In the genomic region with DNA sequence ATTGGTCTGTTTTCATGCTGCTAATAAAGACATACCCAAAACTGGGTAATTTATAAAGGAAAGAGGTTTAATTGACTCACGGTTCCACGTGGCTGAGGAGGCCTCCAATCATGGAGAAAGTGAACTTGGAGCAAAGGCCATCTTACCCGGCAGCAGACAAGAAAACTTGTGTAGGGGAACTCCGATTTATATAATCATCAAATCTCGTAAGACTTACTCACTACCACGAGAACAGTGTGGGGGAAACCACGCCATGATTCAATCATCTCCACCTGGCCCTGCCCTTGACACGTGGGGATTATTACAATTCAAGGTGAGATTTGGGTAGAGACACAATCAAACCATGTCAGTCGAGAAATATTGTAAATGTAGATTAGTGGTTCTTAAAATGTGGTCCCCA, we compare ENCODE assay signal across 8 cellular contexts.
DNase-seq lines count a peak whose midpoint lies in the region; ATAC-seq and TF ChIP-seq lines count a peak whose summit lies in the region.
"Not testable (repeated sequence)": the region's sequence is repeated elsewhere in the genome, so short reads cannot be mapped to it uniquely, and the experiment has no call there.

No MANE protein-coding gene starts in this region.

- H3K4me3 Mint-ChIP-seq in T-helper 2 cell treated with Interferon-gamma antibody and Interleukin-4, amounts not matched to agents 5 μg/mL and 100 μg/mL, for 36 hours; activated T-cell treated with anti-CD3 and anti-CD28 coated beads, Interleukin-2, amount 50 U/mL, for 4 hours; activated naive CD4-positive, alpha-beta T cell treated with anti-CD3 and anti-CD28 coated beads for 36 hours; stimulated activated naive CD8-positive, alpha-beta T cell treated with anti-CD3 and anti-CD28 coated beads, Interleukin-15, amount 100 ng/mL, for 72 hours: not testable (repeated sequence)

- H3K27me3 ChIP-seq in colonic mucosa: not testable (repeated sequence)

- H3K27me3 Mint-ChIP-seq in T-helper 2 cell treated with Interferon-gamma antibody and Interleukin-4, amounts not matched to agents 5 μg/mL and 100 μg/mL, for 36 hours (ENCODE audit: low read depth): not testable (repeated sequence)
- H3K27me3 Mint-ChIP-seq in activated T-cell treated with anti-CD3 and anti-CD28 coated beads, Interleukin-2, amount 50 U/mL, for 4 hours (ENCODE audit: low read depth): peaks cover 22% of the 10 kb centered on the region
- peaks cover 15% of the 10 kb centered on the region for H3K27me3 Mint-ChIP-seq in activated naive CD4-positive, alpha-beta T cell treated with anti-CD3 and anti-CD28 coated beads for 36 hours (ENCODE audit: low read depth)
- H3K27me3 Mint-ChIP-seq in stimulated activated naive CD8-positive, alpha-beta T cell treated with anti-CD3 and anti-CD28 coated beads, Interleukin-15, amount 100 ng/mL, for 72 hours: peaks cover 21% of the 10 kb centered on the region

- not testable (repeated sequence) for TF ChIP-seq CTCF in colonic mucosa (IDR thresholded peaks at IDR 0.05)

- CTCF ChIA-PET in activated naive CD4-positive, alpha-beta T cell treated with anti-CD3 and anti-CD28 coated beads for 36 hours (lab: Charles Lee): not testable (repeated sequence)

- H3K27ac Mint-ChIP-seq in T-helper 2 cell treated with Interferon-gamma antibody and Interleukin-4, amounts not matched to agents 5 μg/mL and 100 μg/mL, for 36 hours; activated naive CD4-positive, alpha-beta T cell treated with anti-CD3 and anti-CD28 coated beads for 36 hours; stimulated activated naive CD8-positive, alpha-beta T cell treated with anti-CD3 and anti-CD28 coated beads, Interleukin-15, amount 100 ng/mL, for 72 hours: not testable (repeated sequence)

- not testable (repeated sequence) for H3K9me3 Mint-ChIP-seq in T-helper 2 cell treated with Interferon-gamma antibody and Interleukin-4, amounts not matched to agents 5 μg/mL and 100 μg/mL, for 36 hours; activated T-cell treated with anti-CD3 and anti-CD28 coated beads, Interleukin-2, amount 50 U/mL, for 4 hours; activated naive CD4-positive, alpha-beta T cell treated with anti-CD3 and anti-CD28 coated beads for 36 hours; stimulated activated naive CD8-positive, alpha-beta T cell treated with anti-CD3 and anti-CD28 coated beads, Interleukin-15, amount 100 ng/mL, for 72 hours

- H3K4me1 ChIP-seq in colonic mucosa: not testable (repeated sequence)

- H3K9ac ChIP-seq in colonic mucosa (ENCODE audit: low read depth in 2 of 2, low read length in 2 of 2): not testable (repeated sequence)

- not testable (repeated sequence) for H3K36me3 ChIP-seq in colonic mucosa

- H3K27ac ChIP-seq in colonic mucosa: not testable (repeated sequence)

- ATAC-seq in activated T-cell treated with anti-CD3 and anti-CD28 coated beads, Interleukin-2, amount 50 U/mL, for 4 hours: peak; percentile 18 to 60
- ATAC-seq in stimulated activated naive CD8-positive, alpha-beta T cell treated with anti-CD3 and anti-CD28 coated beads, Interleukin-15, amount 100 ng/mL, for 72 hours: peak; percentile 75

- H3K4me1 Mint-ChIP-seq in T-helper 2 cell treated with Interferon-gamma antibody and Interleukin-4, amounts not matched to agents 5 μg/mL and 100 μg/mL, for 36 hours (ENCODE audit: low read depth); activated T-cell treated with anti-CD3 and anti-CD28 coated beads, Interleukin-2, amount 50 U/mL, for 4 hours (ENCODE audit: low read depth); activated naive CD4-positive, alpha-beta T cell treated with anti-CD3 and anti-CD28 coated beads for 36 hours (ENCODE audit: low read depth); stimulated activated naive CD8-positive, alpha-beta T cell treated with anti-CD3 and anti-CD28 coated beads, Interleukin-15, amount 100 ng/mL, for 72 hours: not testable (repeated sequence)

- not testable (repeated sequence) for H3K9me3 ChIP-seq in colonic mucosa

- peak; percentile 5 for DNase-seq in T-helper 2 cell treated with Interferon-gamma antibody and Interleukin-4, amounts not matched to agents 5 μg/mL and 100 μg/mL, for 36 hours (ENCODE audit: low spot score)
- DNase-seq in activated CD4-positive, alpha-beta T cell treated with anti-CD3 and anti-CD28 coated beads for 48 hours: peak; percentile 52
- DNase-seq in activated T-cell treated with anti-CD3 and anti-CD28 coated beads, Interleukin-2, amount 50 U/mL, for 4 hours: not testable (repeated sequence)
- DNase-seq in activated naive CD4-positive, alpha-beta T cell treated with anti-CD3 and anti-CD28 coated beads for 36 hours: peak; percentile 52
- peak; percentile 6 for DNase-seq in colonic mucosa
- peak in 2 of 3 donors; percentile 0 to 15 for DNase-seq in stimulated activated CD4-positive, alpha-beta T cell treated with anti-CD3 and anti-CD28 coated beads, Interleukin-12 subunit alpha, Interleukin-12 subunit beta, amount 100 ng/mL, for 48 hours (ENCODE audit: low read depth in 2 of 3, low spot score in 1 of 3)
- peak; percentile 7 for DNase-seq in stimulated activated CD4-positive, alpha-beta T cell treated with anti-CD3 and anti-CD28 coated beads, Interleukin-4, amount 100 ng/mL, for 24 hours
- DNase-seq in stimulated activated naive CD8-positive, alpha-beta T cell treated with anti-CD3 and anti-CD28 coated beads, Interleukin-15, amount 100 ng/mL, for 72 hours: peak in 1 of 2 donors; percentile 36

- H3K36me3 Mint-ChIP-seq in T-helper 2 cell treated with Interferon-gamma antibody and Interleukin-4, amounts not matched to agents 5 μg/mL and 100 μg/mL, for 36 hours (ENCODE audit: low read depth); activated T-cell treated with anti-CD3 and anti-CD28 coated beads, Interleukin-2, amount 50 U/mL, for 4 hours (ENCODE audit: insufficient read depth); activated naive CD4-positive, alpha-beta T cell treated with anti-CD3 and anti-CD28 coated beads for 36 hours (ENCODE audit: low read depth): not testable (repeated sequence)

- intact Hi-C loops in activated naive CD4-positive, alpha-beta T cell treated with anti-CD3 and anti-CD28 coated beads for 36 hours (cut with micrococcal nuclease); colonic mucosa (cut with DNase I): not testable (repeated sequence)

- H3K4me3 ChIP-seq in colonic mucosa: not testable (repeated sequence)
